21 cellular contexts compared by ENCODE assay signal in the genomic region with DNA sequence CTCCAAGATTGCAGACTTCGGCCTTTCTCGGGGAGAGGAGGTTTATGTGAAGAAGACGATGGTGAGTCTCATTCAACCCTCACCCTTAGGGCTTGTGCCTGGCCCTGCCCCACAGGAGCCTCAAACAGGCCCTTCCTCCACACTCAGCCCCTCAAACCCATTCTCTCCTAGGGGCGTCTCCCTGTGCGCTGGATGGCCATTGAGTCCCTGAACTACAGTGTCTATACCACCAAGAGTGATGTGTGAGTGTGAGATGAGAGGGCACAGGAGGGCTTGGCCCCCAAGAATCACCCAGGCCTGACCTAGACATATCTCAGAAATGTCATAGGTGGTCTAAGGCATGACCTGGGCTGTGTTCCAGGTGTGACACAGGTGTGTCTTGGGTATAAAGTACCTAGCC. TPM values are rescaled to one million over a fixed set of nuclear protein-coding genes. Genes with fewer than 3 reads are reported as not detected.
DNase-seq lines count a peak whose midpoint lies in the region; ATAC-seq, FAIRE-seq and TF ChIP-seq lines count a peak whose summit lies in the region.
"Had no signal": no experiment of that assay in that cellular context is flagged by ENCODE, and none has a peak within 500 bp of the region (broad histone marks: within the 10 kb centered on the region; RNA-seq: fewer than 3 reads in every experiment).

No MANE protein-coding gene starts in this region.

- peaks cover 8% of the 10 kb centered on the region; the same call in 1 of the 2 replicates for H4K20me1 ChIP-seq in K562 (replicated peaks; ENCODE audit: control insufficient read depth, insufficient read depth, low read length)

- POLR2A ChIA-PET in K562 (lab: Yijun Ruan, JAX) = no interaction called here
- POLR2A ChIA-PET in CD4-positive, alpha-beta memory T cell (lab: Charles Lee; ENCODE audit: partially characterized antibody) = no interaction called here

- no peak for DNase-seq in K562 (ENCODE audit: extremely low read depth in 1 of 4, low spot score in 3 of 4)
- no peak for DNase-seq in glutamatergic neuron
- peak; percentile 68 for DNase-seq in posterior vena cava (ENCODE audit: low spot score)
- DNase-seq in urothelium cell line (ENCODE audit: low spot score) = no peak
- DNase-seq in CD4-positive, alpha-beta memory T cell = no peak
- DNase-seq in NCI-H524 (lab: John Stamatoyannopoulos, UW) = no peak
- no peak for DNase-seq in left cardiac atrium
- DNase-seq: BE2C, DMS79, Karpas-422, NCI-H1694, NCI-H2081, NCI-H2171, NCI-H526, Peyer's patch, SJCRH30 had no signal

- no peak for TF ChIP-seq EP300 in K562 (IDR thresholded peaks at IDR 0.05; ENCODE audit: low read length)

- BruUV-seq in K562 (replicated peaks; lab: Mats Ljungman, UMichigan) = no TSS peak

- peaks cover 6 to 21% of the 10 kb centered on the region in 2 experiments; a peak in 3 of 5 replicates for H3K27me3 ChIP-seq in K562 (ENCODE audit: control insufficient read depth in 2 of 2, insufficient read depth in 2 of 2, low read length in 2 of 2)
- H3K27me3 ChIP-seq in CD4-positive, alpha-beta memory T cell (ENCODE audit: insufficient read depth, low read length) = no peaks in the 10 kb centered on the region
- H3K27me3 ChIP-seq: BE2C, Peyer's patch, SJCRH30 had no signal

- H3K79me2 ChIP-seq in K562 (ENCODE audit: control insufficient read depth, insufficient read depth, low read length) = no peaks in the 10 kb centered on the region

- peaks cover 24% of the 10 kb centered on the region for H3K4me1 Mint-ChIP-seq in glutamatergic neuron (ENCODE audit: low read depth, unreplicated experiment)
- no peaks in the 10 kb centered on the region for H3K4me1 Mint-ChIP-seq in CD4-positive, alpha-beta memory T cell

- no peak overlapping the region for H2AFZ ChIP-seq in K562 (ENCODE audit: low read depth, low read length)

- no peak for ATAC-seq in K562
- no peak for ATAC-seq in left cardiac atrium

- FAIRE-seq in K562 (lab: Jason Lieb, UNC) (no peak), urothelium cell line (lab: Jason Lieb, UNC) (peak; percentile 9)

- H3K9me3 Mint-ChIP-seq in glutamatergic neuron (ENCODE audit: unreplicated experiment) = peaks cover 19% of the 10 kb centered on the region
- H3K9me3 Mint-ChIP-seq in CD4-positive, alpha-beta memory T cell = peaks cover 0 to 5% (median 2%) of the 10 kb centered on the region in 8 donors

- no peak overlapping the region for H3K4me3 ChIP-seq in K562
- no peak overlapping the region for H3K4me3 ChIP-seq in CD4-positive, alpha-beta memory T cell (ENCODE audit: low read length in 2 of 2)
- H3K4me3 ChIP-seq: Peyer's patch, SJCRH30 had no signal

- no peak overlapping the region for H3K4me2 ChIP-seq in K562 (ENCODE audit: insufficient read depth, low read length)

- no peak overlapping the region for H3K4me3 Mint-ChIP-seq in glutamatergic neuron (ENCODE audit: unreplicated experiment)
- no peak overlapping the region for H3K4me3 Mint-ChIP-seq in CD4-positive, alpha-beta memory T cell
- H3K4me3 Mint-ChIP-seq: IgD-negative memory B cell had no signal

- H3K4me1 ChIP-seq in K562 (replicated peaks in 1 of 2; ENCODE audit: control insufficient read depth in 2 of 2, insufficient read depth in 2 of 2, low read length in 2 of 2) = peaks cover 3 to 11% of the 10 kb centered on the region in 2 experiments; a peak in 3 of 5 replicates
- H3K4me1 ChIP-seq in CD4-positive, alpha-beta memory T cell (ENCODE audit: insufficient read depth, low read length) = no peaks in the 10 kb centered on the region
- H3K4me1 ChIP-seq: BE2C, Peyer's patch, SJCRH30 had no signal

- TF ChIP-seq CTCF in K562 (IDR thresholded peaks at IDR 0.05 in 2 of 3, conservative IDR thresholded peaks at IDR 0.05 in 1 of 3; ENCODE audit: insufficient read depth in 2 of 3, low read depth in 1 of 3, low read length in 3 of 3) = no peak
- TF ChIP-seq CTCF in glutamatergic neuron (IDR thresholded peaks at IDR 0.05; ENCODE audit: partially characterized antibody, unreplicated experiment) = no peak

- peak overlapping the region; percentile 98 for H3K27ac Mint-ChIP-seq in glutamatergic neuron (ENCODE audit: unreplicated experiment)
- no peak overlapping the region for H3K27ac Mint-ChIP-seq in CD4-positive, alpha-beta memory T cell
- H3K27ac Mint-ChIP-seq: IgD-negative memory B cell had no signal

- H3K27me3 Mint-ChIP-seq in glutamatergic neuron (ENCODE audit: unreplicated experiment) = peaks cover 17% of the 10 kb centered on the region
- H3K27me3 Mint-ChIP-seq in CD4-positive, alpha-beta memory T cell = no peaks in the 10 kb centered on the region

- H3K9ac ChIP-seq in K562 (ENCODE audit: insufficient read depth in 1 of 2, low read depth in 2 of 2, low read length in 2 of 2) = no peak overlapping the region

- CTCF ChIA-PET in K562 (lab: Yijun Ruan, JAX; ENCODE audit: low intra/inter-chr PET ratio) = no interaction called here
- CTCF ChIA-PET in CD4-positive, alpha-beta memory T cell (lab: Charles Lee; ENCODE audit: partially characterized antibody) = no interaction called here

- TF ChIP-seq POLR2A in K562 (conservative IDR thresholded peaks at IDR 0.05) = no peak

- in situ Hi-C loops in K562 (cut with MboI) = no loop called here

- H3K9me3 ChIP-seq in K562 (replicated peaks; ENCODE audit: control insufficient read depth, insufficient read depth, low read depth, low read length) = peaks cover 2% of the 10 kb centered on the region; the same call in 1 of the 2 replicates
- no peaks in the 10 kb centered on the region for H3K9me3 ChIP-seq in CD4-positive, alpha-beta memory T cell (ENCODE audit: control insufficient read depth in 1 of 2, low read length in 2 of 2)
- H3K9me3 ChIP-seq: BE2C, Peyer's patch, SJCRH30 had no signal

- H3K36me3 Mint-ChIP-seq in glutamatergic neuron (ENCODE audit: unreplicated experiment) = peaks cover 4% of the 10 kb centered on the region
- no peaks in the 10 kb centered on the region for H3K36me3 Mint-ChIP-seq in CD4-positive, alpha-beta memory T cell

- WGBS in K562 (ENCODE audit: insufficient coverage, low coverage, missing lambda C conversion rate) = 30% methylated on average over 5 of the region's 5 CpGs

- H3K27ac ChIP-seq in K562 (ENCODE audit: extremely low read depth, low read depth, low read length) = no peak overlapping the region
- no peak overlapping the region for H3K27ac ChIP-seq in CD4-positive, alpha-beta memory T cell (ENCODE audit: low read depth, low read length)
- H3K27ac ChIP-seq: Peyer's patch, SJCRH30 had no signal

- H3K36me3 ChIP-seq in K562 (ENCODE audit: control insufficient read depth, insufficient read depth, low read length) = no peaks in the 10 kb centered on the region
- H3K36me3 ChIP-seq in CD4-positive, alpha-beta memory T cell (ENCODE audit: insufficient read depth, low read length) = no peaks in the 10 kb centered on the region
- H3K36me3 ChIP-seq: BE2C, Peyer's patch, SJCRH30 had no signal

- intact Hi-C loops in K562 (cut with micrococcal nuclease) (no loop called here), posterior vena cava (cut with DNase I) (no loop called here), left cardiac atrium (cut with DNase I) (no loop called here)
- intact Hi-C loops in CD4-positive, alpha-beta memory T cell (cut with micrococcal nuclease) = no loop called here

- no peaks in the 10 kb centered on the region for H3K9me1 ChIP-seq in K562 (ENCODE audit: control insufficient read depth, insufficient read depth, low read length)

- no peak for TF ChIP-seq RAD21 in K562 (CRISPR knock-in tag; conservative IDR thresholded peaks at IDR 0.05 in 1 of 2, IDR thresholded peaks at IDR 0.05 in 1 of 2)

RNA-seq across cellular contexts. Expression of gene MPL, which starts 18.3 kb away (rescaled TPM):
- not detected in 2 replicates for total RNA-seq in K562 (2011; cell fraction: chromatin; rRNA removed; ENCODE audit: low replicate concordance)
- not detected in 2 replicates for total RNA-seq in K562 (2011; cell fraction: nucleolus; rRNA removed)
- not detected in 2 replicates for total RNA-seq in K562 (2011; cell fraction: nucleoplasm; rRNA removed)
- total RNA-seq in K562 (2014; rRNA removed) (not detected in 2 replicates), K562 (2014; rRNA removed; fragmentation: Illumina TruSeq; extraction: Trizol) (not detected in 2 replicates), K562 (2015; rRNA removed; fragmentation: Illumina TruSeq; extraction: Trizol) (not detected in 2 replicates), K562 (2021) (not detected in 2 replicates), glutamatergic neuron (ENCODE audit: unreplicated experiment) (not detected), posterior vena cava (under 1 TPM in 1 of 2 donors, not detected in 1; 0.90 TPM), left cardiac atrium (under 1 TPM; 0.44 to 0.65 TPM)
- polyA plus RNA-seq in K562 (2011; rRNA removed) (not detected in 2 replicates), K562 (2014; fragmentation: Illumina TruSeq; extraction: Trizol) (not detected in 2 replicates), K562 (2014; fragmentation: Nextera tagmentation; extraction: Ambion mirVana) (not detected), K562 (2014; rRNA removed) (not detected in 2 replicates)
- not detected in 2 replicates for polyA plus RNA-seq in K562 (2011; cell fraction: cytosol; rRNA removed)
- not detected in 2 replicates for polyA plus RNA-seq in K562 (2011; cell fraction: nucleus; rRNA removed)
- polyA plus RNA-seq in K562 (2012) = not detected in 2 replicates
- polyA minus RNA-seq in K562 (2011; rRNA and poly(A)+ RNA removed) = not detected in 2 replicates
- polyA minus RNA-seq in K562 (2011; cell fraction: cytosol; rRNA and poly(A)+ RNA removed) = not detected in 2 replicates
- polyA minus RNA-seq in K562 (2011; cell fraction: nucleus; rRNA and poly(A)+ RNA removed) = not detected in 2 replicates
- total RNA-seq in CD4-positive, alpha-beta memory T cell = not detected
- not detected for polyA plus RNA-seq in CD4-positive, alpha-beta memory T cell
- total RNA-seq: A673, H4, M059J, OCI-LY7, Peyer's patch, SJCRH30 had no signal
- polyA plus RNA-seq: IgD-negative memory B cell had no signal

RNA-seq across cellular contexts. Expression of gene TIE1, which starts 18.5 kb away (rescaled TPM):
- total RNA-seq in K562 (2011; cell fraction: chromatin; rRNA removed; ENCODE audit: low replicate concordance) = 0.46 and 3.1 TPM in 2 replicates
- 1.6 and 4.2 TPM in 2 replicates for total RNA-seq in K562 (2011; cell fraction: nucleolus; rRNA removed)
- total RNA-seq in K562 (2011; cell fraction: nucleoplasm; rRNA removed) = 0.81 and 2.3 TPM in 2 replicates
- total RNA-seq in K562 (2014; rRNA removed) (0.14 and 0.16 TPM in 2 replicates), K562 (2014; rRNA removed; fragmentation: Illumina TruSeq; extraction: Trizol) (not detected in 2 replicates), K562 (2015; rRNA removed; fragmentation: Illumina TruSeq; extraction: Trizol) (0.04 TPM in 1 of 2 replicates, not detected in the other), K562 (2021) (0.20 and 0.31 TPM in 2 replicates), glutamatergic neuron (ENCODE audit: unreplicated experiment) (11.3 TPM), posterior vena cava (10 to 100 TPM; 32.5 to 46.6 TPM), left cardiac atrium (10 to 100 TPM; 23.1 to 38.9 TPM)
- polyA plus RNA-seq in K562 (2011; rRNA removed) (0.32 and 0.49 TPM in 2 replicates), K562 (2014; fragmentation: Illumina TruSeq; extraction: Trizol) (0.07 and 0.17 TPM in 2 replicates), K562 (2014; fragmentation: Nextera tagmentation; extraction: Ambion mirVana) (not detected), K562 (2014; rRNA removed) (0.08 and 0.66 TPM in 2 replicates)
- polyA plus RNA-seq in K562 (2011; cell fraction: cytosol; rRNA removed) = 0.09 and 1.1 TPM in 2 replicates
- 0.59 and 3.8 TPM in 2 replicates for polyA plus RNA-seq in K562 (2011; cell fraction: nucleus; rRNA removed)
- 0.30 and 0.54 TPM in 2 replicates for polyA plus RNA-seq in K562 (2012)
- polyA minus RNA-seq in K562 (2011; rRNA and poly(A)+ RNA removed) = 1.2 TPM in 1 of 2 replicates, not detected in the other
- polyA minus RNA-seq in K562 (2011; cell fraction: cytosol; rRNA and poly(A)+ RNA removed) = 1.4 TPM in 1 of 2 replicates, not detected in the other
- polyA minus RNA-seq in K562 (2011; cell fraction: nucleus; rRNA and poly(A)+ RNA removed) = 0.67 and 0.94 TPM in 2 replicates
- not detected for total RNA-seq in CD4-positive, alpha-beta memory T cell
- not detected for polyA plus RNA-seq in CD4-positive, alpha-beta memory T cell
- total RNA-seq: A673 had no signal
- polyA plus RNA-seq: IgD-negative memory B cell had no signal

RNA-seq across cellular contexts. Expression of gene C1orf210, which starts 33.9 kb away (rescaled TPM):
- total RNA-seq in K562 (2011; cell fraction: chromatin; rRNA removed; ENCODE audit: low replicate concordance) = not detected in 2 replicates
- not detected in 2 replicates for total RNA-seq in K562 (2011; cell fraction: nucleolus; rRNA removed)
- total RNA-seq in K562 (2011; cell fraction: nucleoplasm; rRNA removed) = not detected in 2 replicates
- total RNA-seq in K562 (2014; rRNA removed) (not detected in 2 replicates), K562 (2014; rRNA removed; fragmentation: Illumina TruSeq; extraction: Trizol) (not detected in 2 replicates), K562 (2015; rRNA removed; fragmentation: Illumina TruSeq; extraction: Trizol) (not detected in 2 replicates), K562 (2021) (not detected in 2 replicates), glutamatergic neuron (ENCODE audit: unreplicated experiment) (not detected), posterior vena cava (not detected), left cardiac atrium (not detected)
- polyA plus RNA-seq in K562 (2011; rRNA removed) (not detected in 2 replicates), K562 (2014; fragmentation: Illumina TruSeq; extraction: Trizol) (not detected in 2 replicates), K562 (2014; fragmentation: Nextera tagmentation; extraction: Ambion mirVana) (not detected), K562 (2014; rRNA removed) (0.21 TPM in 1 of 2 replicates, not detected in the other)
- polyA plus RNA-seq in K562 (2011; cell fraction: cytosol; rRNA removed) = not detected in 2 replicates
- not detected in 2 replicates for polyA plus RNA-seq in K562 (2011; cell fraction: nucleus; rRNA removed)
- polyA plus RNA-seq in K562 (2012) = 0.06 TPM in 1 of 2 replicates, not detected in the other
- not detected in 2 replicates for polyA minus RNA-seq in K562 (2011; rRNA and poly(A)+ RNA removed)
- polyA minus RNA-seq in K562 (2011; cell fraction: cytosol; rRNA and poly(A)+ RNA removed) = not detected in 2 replicates
- polyA minus RNA-seq in K562 (2011; cell fraction: nucleus; rRNA and poly(A)+ RNA removed) = not detected in 2 replicates
- not detected for total RNA-seq in CD4-positive, alpha-beta memory T cell
- polyA plus RNA-seq in CD4-positive, alpha-beta memory T cell = not detected
- total RNA-seq: A673, H4, M059J, OCI-LY7, SJCRH30 had no signal
- polyA plus RNA-seq: IgD-negative memory B cell had no signal

RNA-seq across cellular contexts. Expression of gene CDC20, which starts 39.5 kb away (rescaled TPM):
- total RNA-seq in K562 (2011; cell fraction: chromatin; rRNA removed; ENCODE audit: low replicate concordance) = 81.3 and 180 TPM in 2 replicates
- 147 and 157 TPM in 2 replicates for total RNA-seq in K562 (2011; cell fraction: nucleolus; rRNA removed)
- 103 and 116 TPM in 2 replicates for total RNA-seq in K562 (2011; cell fraction: nucleoplasm; rRNA removed)
- total RNA-seq in K562 (2014; rRNA removed) = 183 and 244 TPM in 2 replicates
- 94.5 and 106 TPM in 2 replicates for total RNA-seq in K562 (2014; rRNA removed; fragmentation: Illumina TruSeq; extraction: Trizol)
- 121 and 131 TPM in 2 replicates for total RNA-seq in K562 (2015; rRNA removed; fragmentation: Illumina TruSeq; extraction: Trizol)
- total RNA-seq in K562 (2021) = 212 and 224 TPM in 2 replicates
- polyA plus RNA-seq in K562 (2011; rRNA removed) = 92.8 and 173 TPM in 2 replicates
- 185 and 280 TPM in 2 replicates for polyA plus RNA-seq in K562 (2011; cell fraction: cytosol; rRNA removed)
- 254 and 290 TPM in 2 replicates for polyA plus RNA-seq in K562 (2011; cell fraction: nucleus; rRNA removed)
- 207 and 277 TPM in 2 replicates for polyA plus RNA-seq in K562 (2012)
- polyA plus RNA-seq in K562 (2014; fragmentation: Illumina TruSeq; extraction: Trizol) = 178 and 197 TPM in 2 replicates
- polyA plus RNA-seq in K562 (2014; fragmentation: Nextera tagmentation; extraction: Ambion mirVana) = 10 to 100 TPM; 45.2 to 70.6 TPM
- 141 and 146 TPM in 2 replicates for polyA plus RNA-seq in K562 (2014; rRNA removed)
- polyA minus RNA-seq in K562 (2011; rRNA and poly(A)+ RNA removed) = 115 and 154 TPM in 2 replicates
- polyA minus RNA-seq in K562 (2011; cell fraction: cytosol; rRNA and poly(A)+ RNA removed) = 157 and 191 TPM in 2 replicates
- 40.5 and 60.9 TPM in 2 replicates for polyA minus RNA-seq in K562 (2011; cell fraction: nucleus; rRNA and poly(A)+ RNA removed)
- total RNA-seq in glutamatergic neuron (ENCODE audit: unreplicated experiment) = 22.5 TPM
- 1 to 10 TPM in 1 of 2 donors, under 1 TPM in 1; 0.95 to 1.0 TPM for total RNA-seq in posterior vena cava
- total RNA-seq in CD4-positive, alpha-beta memory T cell = under 1 TPM in 1 of 2 experiments, not detected in 1; 0.32 TPM
- polyA plus RNA-seq in CD4-positive, alpha-beta memory T cell = under 1 TPM in 1 of 2 donors, not detected in 1; 0.14 TPM
- 1 to 10 TPM in 1 of 2 donors, under 1 TPM in 1; 0.34 to 1.4 TPM for total RNA-seq in left cardiac atrium

RNA-seq across cellular contexts. Expression of gene ELOVL1, which starts 48.5 kb away (rescaled TPM):
- 99.9 and 173 TPM in 2 replicates for total RNA-seq in K562 (2011; cell fraction: chromatin; rRNA removed; ENCODE audit: low replicate concordance)
- 189 and 197 TPM in 2 replicates for total RNA-seq in K562 (2011; cell fraction: nucleolus; rRNA removed)
- 151 and 160 TPM in 2 replicates for total RNA-seq in K562 (2011; cell fraction: nucleoplasm; rRNA removed)
- 53.4 and 73.1 TPM in 2 replicates for total RNA-seq in K562 (2014; rRNA removed)
- total RNA-seq in K562 (2014; rRNA removed; fragmentation: Illumina TruSeq; extraction: Trizol) = 48.1 and 51.0 TPM in 2 replicates
- 65.3 and 66.6 TPM in 2 replicates for total RNA-seq in K562 (2015; rRNA removed; fragmentation: Illumina TruSeq; extraction: Trizol)
- 66.8 and 73.2 TPM in 2 replicates for total RNA-seq in K562 (2021)
- polyA plus RNA-seq in K562 (2011; rRNA removed) = 157 and 159 TPM in 2 replicates
- 165 and 200 TPM in 2 replicates for polyA plus RNA-seq in K562 (2011; cell fraction: cytosol; rRNA removed)
- 181 and 189 TPM in 2 replicates for polyA plus RNA-seq in K562 (2011; cell fraction: nucleus; rRNA removed)
- 78.5 and 117 TPM in 2 replicates for polyA plus RNA-seq in K562 (2012)
- 108 and 120 TPM in 2 replicates for polyA plus RNA-seq in K562 (2014; fragmentation: Illumina TruSeq; extraction: Trizol)
- 100 to 1,000 TPM in 1 of 2 experiments, 10 to 100 TPM in 1; 70.3 to 147 TPM for polyA plus RNA-seq in K562 (2014; fragmentation: Nextera tagmentation; extraction: Ambion mirVana)
- polyA plus RNA-seq in K562 (2014; rRNA removed) = 74.0 and 82.4 TPM in 2 replicates
- 50.4 and 62.9 TPM in 2 replicates for polyA minus RNA-seq in K562 (2011; rRNA and poly(A)+ RNA removed)
- polyA minus RNA-seq in K562 (2011; cell fraction: cytosol; rRNA and poly(A)+ RNA removed) = 24.4 and 41.4 TPM in 2 replicates
- polyA minus RNA-seq in K562 (2011; cell fraction: nucleus; rRNA and poly(A)+ RNA removed) = 19.5 and 32.4 TPM in 2 replicates
- 18.7 TPM for total RNA-seq in glutamatergic neuron (ENCODE audit: unreplicated experiment)
- total RNA-seq in posterior vena cava = 10 to 100 TPM; 58.2 to 64.6 TPM
- 10 to 100 TPM; 45.3 to 46.0 TPM for total RNA-seq in CD4-positive, alpha-beta memory T cell
- polyA plus RNA-seq in CD4-positive, alpha-beta memory T cell = 10 to 100 TPM; 86.4 to 99.3 TPM
- 10 to 100 TPM; 35.9 to 49.4 TPM for total RNA-seq in left cardiac atrium
